1 cellular context compared by ENCODE assay signal in the genomic region with DNA sequence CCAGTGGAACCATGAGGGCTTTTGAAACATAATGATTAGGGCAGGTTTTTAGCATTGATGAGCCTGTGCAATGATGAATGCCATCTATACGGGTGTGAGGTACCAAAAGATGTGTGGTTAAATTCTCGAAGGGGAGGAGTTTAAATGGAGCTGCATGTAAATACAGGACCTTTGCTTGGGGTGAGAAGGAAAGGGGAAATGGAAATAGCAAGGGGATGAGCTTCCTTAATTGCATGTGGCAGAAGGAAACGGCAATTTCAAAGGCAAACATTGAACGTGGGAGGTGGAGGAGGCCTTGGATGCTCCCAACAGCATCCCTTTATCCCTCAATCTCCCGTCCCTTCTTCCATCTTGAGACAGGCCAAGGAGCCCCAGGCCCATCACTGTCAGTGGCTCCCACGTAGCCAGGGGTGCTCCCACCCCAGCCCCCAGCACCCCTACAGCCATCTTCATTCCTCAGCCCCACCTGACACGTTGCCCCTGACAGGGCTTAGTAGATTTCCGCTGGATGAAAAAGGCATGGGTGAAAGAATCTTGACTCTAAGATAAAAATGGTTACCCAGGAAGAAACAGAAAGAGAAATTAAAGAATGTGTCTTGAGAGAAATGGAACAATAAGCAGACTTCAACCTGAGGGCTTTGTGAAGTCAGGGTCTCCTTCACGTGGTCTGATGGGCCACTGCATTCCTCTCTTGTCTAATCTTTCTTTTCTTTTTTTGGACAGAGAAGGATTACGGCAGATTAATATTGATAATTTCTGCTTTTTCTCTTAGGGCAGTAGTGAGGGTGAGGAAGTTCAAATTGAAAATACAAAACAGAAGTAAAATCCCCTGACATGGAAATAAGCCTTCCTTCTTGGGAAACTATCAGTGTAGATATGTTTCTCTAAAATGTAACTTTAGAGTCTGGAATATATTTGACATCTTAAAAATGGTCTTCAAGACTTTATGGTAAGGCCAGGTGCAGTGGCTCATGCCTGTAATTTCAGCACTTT.
TF ChIP-seq lines count a peak whose summit lies in the region.

No MANE protein-coding gene starts in this region.

TF ChIP-seq in GM12878, 131 proteins besides CTCF, POLR2A, EP300 and RAD21:
- TF ChIP-seq ZBTB40 (IDR thresholded peaks at IDR 0.05; ENCODE audit: borderline replicate concordance), result no peak
- TF ChIP-seq USF1 (IDR thresholded peaks at IDR 0.05; ENCODE audit: borderline replicate concordance, extremely low read length, insufficient read depth, low read depth, low read length), result no peak
- 0 out of 2 replicates have a peak, but pooled peaks have one; percentile 44 for TF ChIP-seq HDGF (IDR thresholded peaks at IDR 0.05)
- peak; percentile 40 to 46; a peak in 3 of 4 replicates for TF ChIP-seq IKZF2 (IDR thresholded peaks at IDR 0.05)
- 0 out of 2 replicates have a peak, but pooled peaks have one; percentile 24 for TF ChIP-seq YY1 (IDR thresholded peaks at IDR 0.05; ENCODE audit: low read depth, low read length)
- 0 out of 2 replicates have a peak, but pooled peaks have one; percentile 14 for TF ChIP-seq CBFB (IDR thresholded peaks at IDR 0.05; ENCODE audit: low read depth)
- peak; percentile 57; the same call in 1 of the 2 replicates for TF ChIP-seq EED (IDR thresholded peaks at IDR 0.05; ENCODE audit: low read depth)
- peak; percentile 53 for TF ChIP-seq IKZF1 (conservative IDR thresholded peaks at IDR 0.05)
- peak; percentile 66 for TF ChIP-seq RAD51 (IDR thresholded peaks at IDR 0.05)
- peak; percentile 71; the same call in 1 of the 2 replicates for TF ChIP-seq SPI1 (IDR thresholded peaks at IDR 0.05; ENCODE audit: borderline replicate concordance, insufficient read depth, low read depth, low read length)
- TF ChIP-seq TARDBP (IDR thresholded peaks at IDR 0.05; ENCODE audit: borderline replicate concordance), result no peak
